ENCODE assay signal across 11 cellular contexts in genomic region chr5:171405615-171406014, GRCh38. TPM values are rescaled to one million over a fixed set of nuclear protein-coding genes. Genes with fewer than 3 reads are reported as not detected.
A peak's percentile ranks its signal among the peaks of the same experiment; 100 is the strongest.
DNase-seq lines count a peak whose midpoint lies in the region; ATAC-seq and TF ChIP-seq lines count a peak whose summit lies in the region.
"Had no signal": no experiment of that assay in that cellular context is flagged by ENCODE, and none has a peak within 500 bp of the region (broad histone marks: within the 10 kb centered on the region; RNA-seq: fewer than 3 reads in every experiment).

No MANE protein-coding gene starts in this region.

- peaks cover 67% of the 10 kb centered on the region for H3K79me2 ChIP-seq in PC-3 (ENCODE audit: low read length)

- H3K9me3 ChIP-seq in PC-3 (ENCODE audit: low read length) (no peaks in the 10 kb centered on the region), esophagus muscularis mucosa (no peaks in the 10 kb centered on the region), tibial artery (no peaks in the 10 kb centered on the region)

- peak; percentile 67 for TF ChIP-seq CTCF in PC-3 (conservative IDR thresholded peaks at IDR 0.05; ENCODE audit: low read depth, low read length)
- peak; percentile 12 to 44 (median 14) for TF ChIP-seq CTCF in esophagus muscularis mucosa (IDR thresholded peaks at IDR 0.05)
- peak; percentile 32 to 43 for TF ChIP-seq CTCF in tibial artery (IDR thresholded peaks at IDR 0.05)

- no peak for DNase-seq in activated naive CD4-positive, alpha-beta T cell treated with Interleukin-2 at 50 U/mL for 16 hours
- DNase-seq in PC-3 (no peak), esophagus muscularis mucosa (ENCODE audit: extremely low spot score) (no peak), tibial artery (no peak), hypothalamus (lab: John Stamatoyannopoulos, UW) (no peak), inferior parietal cortex (ENCODE audit: extremely low spot score) (no peak)
- no peak for DNase-seq in activated CD8-positive, alpha-beta memory T cell treated with anti-CD3 and anti-CD28 coated beads, Interleukin-2, amount 50 U/mL, for 48 hours
- DNase-seq: T-helper 1 cell had no signal

- peaks cover 39% of the 10 kb centered on the region for H3K36me3 Mint-ChIP-seq in activated naive CD4-positive, alpha-beta T cell treated with anti-CD3 and anti-CD28 coated beads, Interleukin-2, amount 50 U/mL, for 24 hours

- POLR2A ChIA-PET in PC-3 (lab: Charles Lee; ENCODE audit: unreplicated experiment) = no interaction called here

- no peaks in the 10 kb centered on the region for H3K4me1 ChIP-seq in PC-3 (ENCODE audit: insufficient read depth, low read length)
- H3K4me1 ChIP-seq in esophagus muscularis mucosa = peaks cover 24 to 26% (median 26%) of the 10 kb centered on the region in 4 donors
- peaks cover 0 to 39% (median 6%) of the 10 kb centered on the region in 4 donors for H3K4me1 ChIP-seq in tibial artery

- WGBS in esophagus muscularis mucosa = 50% methylated on average over 3 of the region's 3 CpGs

- H3K4me2 ChIP-seq in PC-3 (ENCODE audit: low read length) = no peak overlapping the region

- peaks cover 44% of the 10 kb centered on the region for H3F3A ChIP-seq in PC-3 (ENCODE audit: low read length, unreplicated experiment)

- H3K27me3 ChIP-seq in PC-3 (ENCODE audit: low read length) (no peaks in the 10 kb centered on the region), esophagus muscularis mucosa (no peaks in the 10 kb centered on the region), tibial artery (no peaks in the 10 kb centered on the region)

- no peak for ATAC-seq in PC-3
- ATAC-seq: stimulated activated memory B cell treated with anti-CD40 and anti-IgM and Interleukin-4, amounts not matched to agents 10 μg/mL and 1 μg/mL and 100 μg/mL, for 72 hours had no signal

- H3K36me3 ChIP-seq in PC-3 (ENCODE audit: low read depth, low read length) (peaks cover 71% of the 10 kb centered on the region), esophagus muscularis mucosa (peaks cover 41 to 73% (median 58%) of the 10 kb centered on the region in 4 donors), tibial artery (peaks cover 40 to 60% (median 57%) of the 10 kb centered on the region in 3 donors)

- TF ChIP-seq POLR2A in esophagus muscularis mucosa (IDR thresholded peaks at IDR 0.05; ENCODE audit: low read depth) = no peak

- H3K9me2 ChIP-seq in PC-3 (replicated peaks; ENCODE audit: low read length) = no peaks in the 10 kb centered on the region

- H3K4me3 ChIP-seq in PC-3 (ENCODE audit: low read length) = no peak overlapping the region
- no peak overlapping the region for H3K4me3 ChIP-seq in esophagus muscularis mucosa
- no peak overlapping the region for H3K4me3 ChIP-seq in tibial artery

- H3K9me3 Mint-ChIP-seq in activated naive CD4-positive, alpha-beta T cell treated with anti-CD3 and anti-CD28 coated beads, Interleukin-2, amount 50 U/mL, for 24 hours = no peaks in the 10 kb centered on the region
- H3K9me3 Mint-ChIP-seq: stimulated activated memory B cell treated with anti-CD40 and anti-IgM and Interleukin-4, amounts not matched to agents 10 μg/mL and 1 μg/mL and 100 μg/mL, for 72 hours had no signal

- no peak overlapping the region for H3K9ac ChIP-seq in PC-3 (ENCODE audit: low read length)

- H3K27me3 Mint-ChIP-seq in activated naive CD4-positive, alpha-beta T cell treated with anti-CD3 and anti-CD28 coated beads, Interleukin-2, amount 50 U/mL, for 24 hours = no peaks in the 10 kb centered on the region
- H3K27me3 Mint-ChIP-seq: stimulated activated memory B cell treated with anti-CD40 and anti-IgM and Interleukin-4, amounts not matched to agents 10 μg/mL and 1 μg/mL and 100 μg/mL, for 72 hours had no signal

- H3K4me1 Mint-ChIP-seq in activated naive CD4-positive, alpha-beta T cell treated with anti-CD3 and anti-CD28 coated beads, Interleukin-2, amount 50 U/mL, for 24 hours = peaks cover 56% of the 10 kb centered on the region

- no peak for TF ChIP-seq EP300 in esophagus muscularis mucosa (IDR thresholded peaks at IDR 0.05)

- H2AFZ ChIP-seq in PC-3 (ENCODE audit: low read length) = no peak overlapping the region

- CTCF ChIA-PET in PC-3 (lab: Charles Lee) = interaction anchor here (1.0 kb wide), 1 partner anchor 13 kb away, joined by 3 read pairs; no protein-coding TSS in a partner anchor

- H3K27ac ChIP-seq in PC-3 (ENCODE audit: low read length) (no peak overlapping the region), esophagus muscularis mucosa (replicated peaks in 1 of 4) (no peak overlapping the region), tibial artery (no peak overlapping the region)

- peak overlapping the region; percentile 11 for H3K4me3 Mint-ChIP-seq in activated naive CD4-positive, alpha-beta T cell treated with anti-CD3 and anti-CD28 coated beads, Interleukin-2, amount 50 U/mL, for 24 hours
- H3K4me3 Mint-ChIP-seq: stimulated activated memory B cell treated with anti-CD40 and anti-IgM and Interleukin-4, amounts not matched to agents 10 μg/mL and 1 μg/mL and 100 μg/mL, for 72 hours had no signal

- intact Hi-C loops in PC-3 (cut with micrococcal nuclease) (no loop called here), esophagus muscularis mucosa (cut with DNase I) (no loop called here), tibial artery (cut with DNase I; ENCODE audit: low total_unique reads) (no loop called here)

- BruUV-seq in PC-3 (replicated peaks; lab: Mats Ljungman, UMichigan) = TSS peak; percentile 1

- peaks cover 72% of the 10 kb centered on the region for H4K20me1 ChIP-seq in PC-3 (ENCODE audit: low read length)

- peak overlapping the region; percentile 77 for H3K27ac Mint-ChIP-seq in activated naive CD4-positive, alpha-beta T cell treated with anti-CD3 and anti-CD28 coated beads, Interleukin-2, amount 50 U/mL, for 24 hours
- H3K27ac Mint-ChIP-seq: stimulated activated memory B cell treated with anti-CD40 and anti-IgM and Interleukin-4, amounts not matched to agents 10 μg/mL and 1 μg/mL and 100 μg/mL, for 72 hours had no signal

RNA-seq across cellular contexts. Expression of gene FGF18, which starts 13.8 kb away (rescaled TPM):
- 0.26 TPM in 1 of 2 replicates, not detected in the other for total RNA-seq in PC-3 (2014; rRNA removed)
- under 1 TPM in 3 of 4 donors, not detected in 1; 0.66 to 0.91 (median 0.86) TPM for total RNA-seq in esophagus muscularis mucosa
- total RNA-seq: dermis microvascular lymphatic vessel endothelial cell had no signal

RNA-seq across cellular contexts. Expression of gene NPM1, which starts 18.0 kb away (rescaled TPM):
- total RNA-seq in PC-3 (2014; rRNA removed) (2,251 and 2,265 TPM in 2 replicates), esophagus muscularis mucosa (100 to 1,000 TPM; 388 to 648 (median 553) TPM)

Comparison
In these comparisons a context has a peak if more than half of its experiments do, and no peak if none do; other contexts are left out.
1. CTCF ChIP-seq: peak in every context shown above with its lines; median percentile 67 in PC-3; 38 in tibial artery; 14 in esophagus muscularis mucosa.